In the genomic region with DNA sequence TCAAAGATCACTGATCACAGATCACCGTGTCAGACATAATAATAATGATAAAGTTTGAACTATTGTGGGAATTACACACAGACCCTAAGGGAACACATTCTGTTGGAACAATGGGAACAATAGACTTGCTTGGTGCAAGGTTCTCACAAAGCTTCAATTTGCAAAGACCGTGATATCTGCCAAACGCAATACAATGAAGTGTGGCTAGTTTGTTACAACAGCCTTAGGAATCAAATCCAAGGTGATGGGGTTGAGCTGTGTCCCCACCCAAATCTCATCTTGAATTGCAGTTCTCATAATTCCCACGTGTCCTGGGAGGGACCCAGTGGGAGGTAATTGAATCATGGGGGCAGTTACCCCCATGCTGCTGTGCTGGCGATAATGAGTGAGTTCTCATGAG, we compare ENCODE assay signal across 34 cellular contexts. TPM values are rescaled to one million over a fixed set of nuclear protein-coding genes. Genes with fewer than 3 reads are reported as not detected.
DNase-seq lines count a peak whose midpoint lies in the region; ATAC-seq and TF ChIP-seq lines count a peak whose summit lies in the region.
"Had no signal": no experiment of that assay in that cellular context is flagged by ENCODE, and none has a peak within 500 bp of the region (broad histone marks: within the 10 kb centered on the region; RNA-seq: fewer than 3 reads in every experiment).

No MANE protein-coding gene starts in this region.

- H3K27ac Mint-ChIP-seq in mesothelial cell of epicardium, result no peak overlapping the region
- H3K27ac Mint-ChIP-seq: activated B cell treated with CpG ODN at 0.5 μM for 24 hours; activated CD4-positive, alpha-beta T cell treated with anti-CD3 and anti-CD28 coated beads, Interleukin-2, amount 10 ng/mL, durations not matched to agents 7 days and 5 days; activated naive CD8-positive, alpha-beta T cell treated with anti-CD3 and anti-CD28 coated beads, Interleukin-2, amount 10 ng/mL, durations not matched to agents 7 days and 5 days had no signal

- TF ChIP-seq CTCF in breast epithelium (IDR thresholded peaks at IDR 0.05), result no peak
- no peak for TF ChIP-seq CTCF in mammary epithelial cell (conservative IDR thresholded peaks at IDR 0.05 in 1 of 2, IDR thresholded peaks at IDR 0.05 in 1 of 2; ENCODE audit: extremely low read depth in 1 of 2, insufficient read depth in 1 of 2, low read depth in 1 of 2, low read length in 2 of 2)
- no peak for TF ChIP-seq CTCF in hepatocyte (IDR thresholded peaks at IDR 0.05; ENCODE audit: poor library complexity)
- TF ChIP-seq CTCF in mesothelial cell of epicardium (IDR thresholded peaks at IDR 0.05; ENCODE audit: unreplicated experiment), result no peak

- DNase-seq in breast epithelium (ENCODE audit: low spot score in 2 of 2), result no peak
- no peak for DNase-seq in mammary epithelial cell
- DNase-seq in hepatocyte (ENCODE audit: low spot score), result no peak
- no peak for DNase-seq in left cardiac atrium
- DNase-seq in mesothelial cell of epicardium (ENCODE audit: low spot score in 2 of 2, unreplicated experiment in 2 of 2), result no peak
- no peak for DNase-seq in central memory CD4-positive, alpha-beta T cell
- DNase-seq: 8988T; activated B cell treated with CpG ODN at 0.5 μM for 24 hours; activated CD4-positive, alpha-beta T cell treated with anti-CD3 and anti-CD28 coated beads, Interleukin-2, amount 10 ng/mL, durations not matched to agents 7 days and 5 days; activated gamma-delta T cell treated with Interleukin-2 at 50 U/mL for 16 hours; activated naive CD8-positive, alpha-beta T cell treated with anti-CD3 and anti-CD28 coated beads, Interleukin-2, amount 10 ng/mL, durations not matched to agents 7 days and 5 days; activated T-cell treated with anti-CD3 and anti-CD28 coated beads, Interleukin-2, amount 50 U/mL, for 1 hour; Calu3; dermis blood vessel endothelial cell; DMS79 treated with DMSO at 0.1 percent for 48 hours; GDM1; hippocampal formation; NCI-H1048; NCI-H1694; NCI-H446 treated with DMSO at 0.1 percent for 48 hours; pancreas; RPMI8226; stimulated activated naive CD4-positive, alpha-beta T cell treated with Interleukin-2 at 50 U/mL for 16 hours; tibial artery had no signal

- no TSS peak for BruUV-seq in mammary epithelial cell (replicated peaks; lab: Mats Ljungman, UMichigan)

- H2AFZ ChIP-seq in mammary epithelial cell (ENCODE audit: low read depth, low read length), result no peak overlapping the region
- H2AFZ ChIP-seq in hepatocyte, result no peak overlapping the region

- H3K36me3 Mint-ChIP-seq in mesothelial cell of epicardium, result no peaks in the 10 kb centered on the region
- H3K36me3 Mint-ChIP-seq: activated naive CD8-positive, alpha-beta T cell treated with anti-CD3 and anti-CD28 coated beads, Interleukin-2, amount 10 ng/mL, durations not matched to agents 7 days and 5 days had no signal

- WGBS in mammary epithelial cell (ENCODE audit: low coverage, missing lambda C conversion rate), result 86% methylated on average over 5 of the region's 5 CpGs
- WGBS in hepatocyte (ENCODE audit: low lambda C conversion rate, missing lambda C conversion rate), result 86% methylated on average over 5 of the region's 5 CpGs

- H3K4me3 Mint-ChIP-seq in mesothelial cell of epicardium, result no peak overlapping the region
- H3K4me3 Mint-ChIP-seq: activated B cell treated with CpG ODN at 0.5 μM for 24 hours; activated CD4-positive, alpha-beta T cell treated with anti-CD3 and anti-CD28 coated beads, Interleukin-2, amount 10 ng/mL, durations not matched to agents 7 days and 5 days; activated naive CD8-positive, alpha-beta T cell treated with anti-CD3 and anti-CD28 coated beads, Interleukin-2, amount 10 ng/mL, durations not matched to agents 7 days and 5 days; central memory CD8-positive, alpha-beta T cell; neural crest cell had no signal

- H3K9me3 Mint-ChIP-seq in mesothelial cell of epicardium, result no peaks in the 10 kb centered on the region
- H3K9me3 Mint-ChIP-seq: activated B cell treated with CpG ODN at 0.5 μM for 24 hours; activated CD4-positive, alpha-beta T cell treated with anti-CD3 and anti-CD28 coated beads, Interleukin-2, amount 10 ng/mL, durations not matched to agents 7 days and 5 days; activated naive CD8-positive, alpha-beta T cell treated with anti-CD3 and anti-CD28 coated beads, Interleukin-2, amount 10 ng/mL, durations not matched to agents 7 days and 5 days; central memory CD8-positive, alpha-beta T cell; neural crest cell had no signal

- H3K9me3 ChIP-seq in breast epithelium (no peaks in the 10 kb centered on the region), mammary epithelial cell (replicated peaks; ENCODE audit: insufficient read depth, low read length) (no peaks in the 10 kb centered on the region), hepatocyte (ENCODE audit: low read depth) (no peaks in the 10 kb centered on the region), skeletal muscle tissue (ENCODE audit: control insufficient read depth in 3 of 3, low read length in 3 of 3) (no peaks in the 10 kb centered on the region)
- H3K9me3 ChIP-seq: ascending aorta, gastroesophageal sphincter, pancreas, right atrium auricular region, SJSA1, tibial artery had no signal

- H3K27me3 ChIP-seq in breast epithelium, result no peaks in the 10 kb centered on the region
- H3K27me3 ChIP-seq in mammary epithelial cell (ENCODE audit: insufficient read depth, low read length), result no peaks in the 10 kb centered on the region
- no peaks in the 10 kb centered on the region for H3K27me3 ChIP-seq in hepatocyte
- H3K27me3 ChIP-seq in skeletal muscle tissue (ENCODE audit: control insufficient read depth in 3 of 3, insufficient read depth in 3 of 3, low read length in 3 of 3), result no peaks in the 10 kb centered on the region
- H3K27me3 ChIP-seq: ascending aorta, gastroesophageal sphincter, pancreas, right atrium auricular region, SJSA1, tibial artery had no signal

- CTCF ChIA-PET in mammary epithelial cell (lab: Charles Lee; ENCODE audit: low non-redundant PET), result no interaction called here

- dilution Hi-C loops in mammary epithelial cell (cut with HindIII; ENCODE audit: low sequenced_read_pairs), result loop anchor here (10.0 kb wide), 2 partner anchors 56 to 184 kb away; no protein-coding TSS in a partner anchor

- H4K20me1 ChIP-seq in mammary epithelial cell (ENCODE audit: insufficient read depth, low read length), result no peaks in the 10 kb centered on the region
- no peaks in the 10 kb centered on the region for H4K20me1 ChIP-seq in hepatocyte (ENCODE audit: insufficient read depth, poor library complexity, severe bottlenecking)

- H3K4me2 ChIP-seq in mammary epithelial cell (ENCODE audit: insufficient read depth, low read depth, low read length), result no peak overlapping the region
- no peak overlapping the region for H3K4me2 ChIP-seq in hepatocyte
- H3K4me2 ChIP-seq: smooth muscle cell had no signal

- no peak overlapping the region for H3K4me3 ChIP-seq in breast epithelium
- H3K4me3 ChIP-seq in mammary epithelial cell (replicated peaks in 1 of 3; ENCODE audit: insufficient read depth in 1 of 3, low read depth in 2 of 3, low read length in 3 of 3), result no peak overlapping the region
- no peak overlapping the region for H3K4me3 ChIP-seq in hepatocyte
- no peak overlapping the region for H3K4me3 ChIP-seq in skeletal muscle tissue (ENCODE audit: low read length in 3 of 3)
- H3K4me3 ChIP-seq: ascending aorta, gastroesophageal sphincter, pancreas, right atrium auricular region, SJSA1, smooth muscle cell, tibial artery had no signal

- ATAC-seq in left cardiac atrium, result no peak
- no peak for ATAC-seq in HG02642 (IDR thresholded peaks at IDR 0.05; ENCODE audit: poor library complexity, unreplicated experiment)
- ATAC-seq: gastroesophageal sphincter had no signal

- peaks cover 15% of the 10 kb centered on the region for H3K4me1 Mint-ChIP-seq in mesothelial cell of epicardium
- H3K4me1 Mint-ChIP-seq: central memory CD8-positive, alpha-beta T cell had no signal

- H3K4me1 ChIP-seq in breast epithelium (no peaks in the 10 kb centered on the region), mammary epithelial cell (ENCODE audit: insufficient read depth, low read length) (peaks cover 11% of the 10 kb centered on the region), hepatocyte (ENCODE audit: insufficient read depth) (peaks cover 4% of the 10 kb centered on the region), skeletal muscle tissue (ENCODE audit: control insufficient read depth in 3 of 3, insufficient read depth in 3 of 3, low read length in 3 of 3) (peaks cover 24 to 34% (median 24%) of the 10 kb centered on the region in 3 donors)
- H3K4me1 ChIP-seq: right atrium auricular region, SJSA1 had no signal

- H3K27ac ChIP-seq in breast epithelium (peak overlapping the region; percentile 69 to 81), mammary epithelial cell (ENCODE audit: insufficient read depth, low read depth, low read length) (no peak overlapping the region), hepatocyte (peak overlapping the region; percentile 50), skeletal muscle tissue (ENCODE audit: low read depth, low read length) (peak overlapping the region; percentile 40)
- H3K27ac ChIP-seq: gastroesophageal sphincter, right atrium auricular region, SJSA1 had no signal

- no peaks in the 10 kb centered on the region for H3K36me3 ChIP-seq in breast epithelium
- H3K36me3 ChIP-seq in mammary epithelial cell (ENCODE audit: insufficient read depth, low read length), result no peaks in the 10 kb centered on the region
- H3K36me3 ChIP-seq in hepatocyte (replicated peaks; ENCODE audit: insufficient read depth, low read depth), result no peaks in the 10 kb centered on the region
- no peaks in the 10 kb centered on the region for H3K36me3 ChIP-seq in skeletal muscle tissue (ENCODE audit: control insufficient read depth in 3 of 3, insufficient read depth in 3 of 3, low read length in 3 of 3)
- H3K36me3 ChIP-seq: ascending aorta, gastroesophageal sphincter, pancreas, right atrium auricular region, SJSA1, tibial artery had no signal

- intact Hi-C loops in breast epithelium (cut with DNase I; ENCODE audit: low total_unique reads), result no loop called here
- intact Hi-C loops in mammary epithelial cell (cut with micrococcal nuclease), result no loop called here
- intact Hi-C loops in left cardiac atrium (cut with DNase I), result loop anchor here in 1 of 2 donors (5.0 kb wide), 1 partner anchor 86 kb away; the partner anchor contains the start of genes DOLK and NUP188

- in situ Hi-C loops in mammary epithelial cell (cut with MboI; ENCODE audit: low sequenced_read_pairs in 2 of 2), result loop anchor here (5.0 kb wide), 1 partner anchor 66 kb away; no protein-coding TSS in a partner anchor

- H3K79me2 ChIP-seq in mammary epithelial cell (ENCODE audit: insufficient read depth, low read length) (no peaks in the 10 kb centered on the region), hepatocyte (no peaks in the 10 kb centered on the region)

- H3K9ac ChIP-seq in mammary epithelial cell (ENCODE audit: insufficient read depth, low read length) (no peak overlapping the region), skeletal muscle tissue (ENCODE audit: low read depth in 1 of 3, low read length in 3 of 3) (no peak overlapping the region)

- H3K9me2 ChIP-seq in hepatocyte (replicated peaks; ENCODE audit: insufficient read depth), result no peaks in the 10 kb centered on the region

- H3K27me3 Mint-ChIP-seq in mesothelial cell of epicardium (ENCODE audit: low read depth), result no peaks in the 10 kb centered on the region
- H3K27me3 Mint-ChIP-seq: activated B cell treated with CpG ODN at 0.5 μM for 24 hours; activated CD4-positive, alpha-beta T cell treated with anti-CD3 and anti-CD28 coated beads, Interleukin-2, amount 10 ng/mL, durations not matched to agents 7 days and 5 days; activated naive CD8-positive, alpha-beta T cell treated with anti-CD3 and anti-CD28 coated beads, Interleukin-2, amount 10 ng/mL, durations not matched to agents 7 days and 5 days; central memory CD8-positive, alpha-beta T cell had no signal

- no peak for TF ChIP-seq POLR2A in breast epithelium (IDR thresholded peaks at IDR 0.05)

RNA-seq across cellular contexts. Expression of gene KYAT1, which starts 20.8 kb away (rescaled TPM):
- total RNA-seq in breast epithelium, result 1 to 10 TPM; 3.0 to 7.6 (median 7.2) TPM
- 10 to 100 TPM; 10.2 to 11.5 TPM for total RNA-seq in mammary epithelial cell
- polyA plus RNA-seq in mammary epithelial cell, result 13.5 TPM
- polyA minus RNA-seq in mammary epithelial cell, result 13.4 TPM
- 5.1 and 7.9 TPM in 2 replicates for total RNA-seq in hepatocyte
- 8.4 and 8.7 TPM in 2 replicates for polyA plus RNA-seq in hepatocyte
- total RNA-seq in skeletal muscle tissue, result 2.1 TPM
- 10 to 100 TPM; 10.4 to 10.8 TPM for total RNA-seq in left cardiac atrium
- 6.6 to 9.2 TPM (median 8.0 TPM) in 3 replicates for total RNA-seq in mesothelial cell of epicardium

RNA-seq across cellular contexts. Expression of gene LRRC8A, which starts 21.0 kb away (rescaled TPM):
- total RNA-seq in breast epithelium, result 10 to 100 TPM; 26.1 to 52.7 (median 40.6) TPM
- total RNA-seq in mammary epithelial cell, result 100 to 1,000 TPM; 155 to 206 TPM
- polyA plus RNA-seq in mammary epithelial cell, result 128 TPM
- polyA minus RNA-seq in mammary epithelial cell, result 227 TPM
- 28.8 and 30.7 TPM in 2 replicates for total RNA-seq in hepatocyte
- polyA plus RNA-seq in hepatocyte, result 46.8 and 55.6 TPM in 2 replicates
- 9.9 TPM for total RNA-seq in skeletal muscle tissue
- total RNA-seq in left cardiac atrium, result 10 to 100 TPM; 23.7 to 47.8 TPM
- 33.9 to 35.9 TPM (median 34.6 TPM) in 3 replicates for total RNA-seq in mesothelial cell of epicardium

RNA-seq across cellular contexts. Expression of gene SPOUT1, which starts 31.3 kb away (rescaled TPM):
- 10 to 100 TPM; 23.0 to 40.0 (median 31.5) TPM for total RNA-seq in breast epithelium
- total RNA-seq in mammary epithelial cell, result 10 to 100 TPM; 26.8 to 44.7 TPM
- 33.3 TPM for polyA plus RNA-seq in mammary epithelial cell
- polyA minus RNA-seq in mammary epithelial cell, result 17.0 TPM
- total RNA-seq in hepatocyte, result 21.9 and 27.3 TPM in 2 replicates
- polyA plus RNA-seq in hepatocyte, result 38.5 and 59.6 TPM in 2 replicates
- 11.0 TPM for total RNA-seq in skeletal muscle tissue
- 10 to 100 TPM; 18.5 to 20.9 TPM for total RNA-seq in left cardiac atrium
- total RNA-seq in mesothelial cell of epicardium, result 34.6 to 44.8 TPM (median 38.1 TPM) in 3 replicates

RNA-seq across cellular contexts. Expression of gene ENDOG, which starts 42.6 kb away (rescaled TPM):
- total RNA-seq in breast epithelium, result 10 to 100 TPM; 25.6 to 39.7 (median 25.8) TPM
- 10 to 100 TPM; 30.8 to 40.3 TPM for total RNA-seq in mammary epithelial cell
- 26.5 TPM for polyA plus RNA-seq in mammary epithelial cell
- polyA minus RNA-seq in mammary epithelial cell, result 19.2 TPM
- total RNA-seq in hepatocyte, result 18.9 and 22.5 TPM in 2 replicates
- 32.6 and 37.4 TPM in 2 replicates for polyA plus RNA-seq in hepatocyte
- total RNA-seq in skeletal muscle tissue, result 19.3 TPM
- total RNA-seq in left cardiac atrium, result 10 to 100 TPM; 58.5 to 61.8 TPM
- 9.8 to 10.4 TPM (median 10.1 TPM) in 3 replicates for total RNA-seq in mesothelial cell of epicardium

RNA-seq across cellular contexts. Expression of gene PHYHD1, which starts 59.8 kb away (rescaled TPM):
- total RNA-seq in breast epithelium (10 to 100 TPM; 24.3 to 67.0 (median 44.8) TPM), mammary epithelial cell (1 to 10 TPM; 2.5 to 4.7 TPM), hepatocyte (12.6 and 20.3 TPM in 2 replicates), skeletal muscle tissue (17.7 TPM), left cardiac atrium (10 to 100 TPM; 21.4 to 28.2 TPM), mesothelial cell of epicardium (22.2 to 25.4 TPM (median 24.3 TPM) in 3 replicates)
- polyA plus RNA-seq in mammary epithelial cell (1.8 TPM), hepatocyte (25.7 and 32.3 TPM in 2 replicates)
- 21.9 TPM for polyA minus RNA-seq in mammary epithelial cell
- total RNA-seq: activated CD8-positive, alpha-beta memory T cell treated with anti-CD3 and anti-CD28 coated beads for 36 hours; Calu3; SJSA1 had no signal
